Comparison of ENCODE assay signal across 20 cellular contexts in the genomic region with DNA sequence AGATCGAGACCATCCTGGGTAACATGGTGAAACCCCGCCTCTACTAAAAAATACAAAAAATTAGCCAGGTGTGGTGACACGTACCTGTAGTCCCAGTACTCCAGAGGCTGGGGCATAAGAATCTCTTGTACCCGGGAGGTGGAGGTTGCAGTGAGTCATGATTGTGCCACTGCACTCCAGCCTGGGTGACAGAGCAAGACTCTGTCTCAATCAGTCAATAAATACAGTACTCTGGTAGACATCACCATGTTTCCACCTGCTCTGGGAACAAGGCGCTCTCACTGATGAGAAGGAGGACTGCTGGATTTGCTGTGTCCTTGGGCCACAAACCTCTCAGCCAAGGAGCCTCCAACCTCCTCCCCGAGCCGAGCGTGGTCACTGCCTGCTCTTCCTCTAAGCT.
"Had no signal": no experiment of that assay in that cellular context is flagged by ENCODE, and none has a peak within 500 bp of the region (broad histone marks: within the 10 kb centered on the region; RNA-seq: fewer than 3 reads in every experiment).

No MANE protein-coding gene starts in this region.

- H3K4me1 ChIP-seq: SJSA1 had no signal

- H3K4me3 Mint-ChIP-seq: IgD-negative memory B cell had no signal

- H3K9ac ChIP-seq: KMS-11 had no signal

- H3K9me3 ChIP-seq: SJSA1 had no signal

- H3K4me1 Mint-ChIP-seq: IgD-negative memory B cell had no signal

- H3K4me2 ChIP-seq: KMS-11 had no signal

- ATAC-seq: K562 had no signal

- H3K4me3 ChIP-seq: K562, SJSA1, SK-N-MC had no signal

- H3K36me3 ChIP-seq: SJSA1 had no signal

- DNase-seq: Kasumi-1, MM.1S, NCI-H1092 treated with DMSO at 0.1 percent for 48 hours, NCI-H1436, NCI-H187, NCI-H2029, NCI-H2081 treated with DMSO at 0.1 percent for 48 hours, NCI-H2227 treated with DMSO at 0.1 percent for 48 hours, NCI-H524, NCI-H526 treated with DMSO at 0.1 percent for 48 hours, NCI-H748 treated with DMSO at 0.1 percent for 48 hours, Right ventricle myocardium superior, RPMI8226, SIG-M5 had no signal

- H3K27ac ChIP-seq: HL-60, KMS-11, SJSA1, SK-N-MC had no signal

- H3K27me3 ChIP-seq: SJSA1 had no signal

- H3K27ac Mint-ChIP-seq: IgD-negative memory B cell had no signal

- H3K36me3 Mint-ChIP-seq: IgD-negative memory B cell had no signal
